15 cellular contexts compared by ENCODE assay signal in the genomic region with DNA sequence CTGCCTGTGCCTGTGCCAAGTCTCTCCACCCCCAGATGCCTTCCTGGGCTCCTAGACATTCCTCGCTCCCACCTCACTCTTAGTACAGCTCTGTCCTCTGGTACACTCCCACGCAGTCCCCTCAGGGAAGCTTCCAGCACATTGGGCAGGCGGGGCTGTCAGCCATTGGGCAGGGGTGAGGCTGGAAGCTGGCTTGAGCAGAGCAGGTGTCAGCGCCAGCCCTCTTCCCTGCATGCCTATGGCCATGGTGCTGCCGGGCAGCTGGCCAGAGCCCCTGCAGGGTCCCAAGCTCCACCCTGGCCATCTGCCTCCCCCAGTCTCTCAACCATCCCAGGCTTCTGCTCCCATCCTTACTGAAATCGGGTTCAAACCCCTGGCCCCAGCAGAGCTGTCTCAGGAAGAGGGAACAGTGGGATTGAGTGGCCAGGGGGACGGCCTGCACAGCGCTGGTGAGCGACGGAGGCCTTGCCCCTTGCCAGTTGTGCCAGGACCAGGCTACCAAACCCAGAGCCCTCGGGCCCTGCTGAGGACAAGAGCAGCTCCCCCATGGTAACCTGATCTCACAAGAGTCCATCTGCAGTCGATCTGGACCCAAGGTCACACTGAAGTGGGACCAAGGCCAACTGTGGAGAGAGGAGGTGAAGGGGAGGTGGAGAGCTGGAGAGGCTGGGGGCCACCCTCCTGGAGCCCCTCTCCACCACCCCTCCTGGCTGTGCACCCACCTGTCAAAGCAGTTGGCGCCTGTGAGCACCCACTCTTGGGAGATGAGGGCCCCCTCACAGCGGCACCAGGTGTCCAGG. TPM values are rescaled to one million over a fixed set of nuclear protein-coding genes. Genes with fewer than 3 reads are reported as not detected.
DNase-seq lines count a peak whose midpoint lies in the region; ATAC-seq and TF ChIP-seq lines count a peak whose summit lies in the region.
"Had no signal": no experiment of that assay in that cellular context is flagged by ENCODE, and none has a peak within 500 bp of the region (broad histone marks: within the 10 kb centered on the region; RNA-seq: fewer than 3 reads in every experiment).

No MANE protein-coding gene starts in this region.

- H3K9me3 Mint-ChIP-seq in natural killer cell treated with Interleukin-12 subunit alpha and Interleukin-12 subunit beta and Interleukin-15 and Interleukin-18, amount 100 ng/mL, for 72 hours, result peaks cover under 1% of the 10 kb centered on the region
- no peaks in the 10 kb centered on the region for H3K9me3 Mint-ChIP-seq in natural killer cell

- peak overlapping the region; percentile 37 for H3K27ac ChIP-seq in angular gyrus (ENCODE audit: low read depth, low read length)
- no peak overlapping the region for H3K27ac ChIP-seq in prostate gland
- H3K27ac ChIP-seq: pancreas, thoracic aorta had no signal

- no peak for TF ChIP-seq CTCF in natural killer cell (IDR thresholded peaks at IDR 0.05)
- TF ChIP-seq CTCF in prostate gland (IDR thresholded peaks at IDR 0.05), result no peak

- H3K4me1 ChIP-seq in prostate gland (replicated peaks), result no peaks in the 10 kb centered on the region

- no peak for TF ChIP-seq POLR2A in prostate gland (IDR thresholded peaks at IDR 0.05)

- intact Hi-C loops in natural killer cell (cut with micrococcal nuclease), result loop anchor here (10.0 kb wide), 1 partner anchor 280 kb away; a partner anchor contains a TSS
- intact Hi-C loops in prostate gland (cut with DNase I), result loop anchor here (5.0 kb wide), 2 partner anchors 142 to 397 kb away; no protein-coding TSS in a partner anchor

- peaks cover 0 to 3% of the 10 kb centered on the region in 2 donors for H3K27me3 Mint-ChIP-seq in natural killer cell treated with Interleukin-12 subunit alpha and Interleukin-12 subunit beta and Interleukin-15 and Interleukin-18, amount 100 ng/mL, for 72 hours
- H3K27me3 Mint-ChIP-seq in natural killer cell (ENCODE audit: low read depth in 2 of 2), result peaks cover 0 to 4% of the 10 kb centered on the region in 2 donors

- no peak overlapping the region for H3K4me3 ChIP-seq in prostate gland
- H3K4me3 ChIP-seq: pancreas, thoracic aorta had no signal

- H3K27me3 ChIP-seq in prostate gland (replicated peaks; ENCODE audit: insufficient read depth), result no peaks in the 10 kb centered on the region
- H3K27me3 ChIP-seq: pancreas had no signal

- H3K36me3 ChIP-seq in prostate gland, result no peaks in the 10 kb centered on the region
- H3K36me3 ChIP-seq: pancreas, thoracic aorta had no signal

- no peaks in the 10 kb centered on the region for H3K9me3 ChIP-seq in prostate gland
- H3K9me3 ChIP-seq: pancreas, thoracic aorta had no signal

- no peak overlapping the region for H3K4me3 Mint-ChIP-seq in natural killer cell treated with Interleukin-12 subunit alpha and Interleukin-12 subunit beta and Interleukin-15 and Interleukin-18, amount 100 ng/mL, for 72 hours
- no peak overlapping the region for H3K4me3 Mint-ChIP-seq in natural killer cell
- H3K4me3 Mint-ChIP-seq: activated CD4-positive, alpha-beta T cell treated with anti-CD3 and anti-CD28 coated beads for 36 hours had no signal

- DNase-seq in natural killer cell treated with Interleukin-12 subunit alpha and Interleukin-12 subunit beta and Interleukin-15 and Interleukin-18, amount 100 ng/mL, for 72 hours (ENCODE audit: low spot score), result peak; percentile 54
- no peak for DNase-seq in natural killer cell
- DNase-seq in middle frontal gyrus (ENCODE audit: extremely low spot score, low spot score), result peak; percentile 58
- no peak for DNase-seq in effector CD4-positive, alpha-beta T cell
- no peak for DNase-seq in stimulated activated CD4-positive, alpha-beta T cell treated with anti-CD3 and anti-CD28 coated beads, Interleukin-4, amount 100 ng/mL, for 24 hours
- no peak for DNase-seq in prostate gland (ENCODE audit: low spot score)
- DNase-seq: activated CD4-positive, alpha-beta T cell treated with anti-CD3 and anti-CD28 coated beads for 36 hours; activated T-cell treated with anti-CD3 and anti-CD28 coated beads, Interleukin-2, amount 50 U/mL, for 1 hour; cortex of kidney; DMS153 had no signal

- ATAC-seq in natural killer cell treated with Interleukin-12 subunit alpha and Interleukin-12 subunit beta and Interleukin-15 and Interleukin-18, amount 100 ng/mL, for 72 hours, result no peak
- ATAC-seq in natural killer cell, result no peak
- no peak for ATAC-seq in HG03159 (IDR thresholded peaks at IDR 0.05; ENCODE audit: unreplicated experiment)
- ATAC-seq: activated CD4-positive, alpha-beta T cell treated with anti-CD3 and anti-CD28 coated beads for 36 hours; HCT116; pancreas had no signal

- H3K36me3 Mint-ChIP-seq in natural killer cell treated with Interleukin-12 subunit alpha and Interleukin-12 subunit beta and Interleukin-15 and Interleukin-18, amount 100 ng/mL, for 72 hours, result no peaks in the 10 kb centered on the region
- no peaks in the 10 kb centered on the region for H3K36me3 Mint-ChIP-seq in natural killer cell

- 63% methylated on average over 14 of the region's 14 CpGs for WGBS in prostate gland

- peaks cover 26 to 34% of the 10 kb centered on the region in 2 donors for H3K4me1 Mint-ChIP-seq in natural killer cell treated with Interleukin-12 subunit alpha and Interleukin-12 subunit beta and Interleukin-15 and Interleukin-18, amount 100 ng/mL, for 72 hours (ENCODE audit: low read depth in 2 of 2)
- H3K4me1 Mint-ChIP-seq in natural killer cell, result peaks cover 41 to 52% of the 10 kb centered on the region in 2 donors

- no peak overlapping the region for H3K27ac Mint-ChIP-seq in natural killer cell treated with Interleukin-12 subunit alpha and Interleukin-12 subunit beta and Interleukin-15 and Interleukin-18, amount 100 ng/mL, for 72 hours
- H3K27ac Mint-ChIP-seq in natural killer cell, result no peak overlapping the region
- H3K27ac Mint-ChIP-seq: activated CD4-positive, alpha-beta T cell treated with anti-CD3 and anti-CD28 coated beads for 36 hours had no signal

RNA-seq across cellular contexts. Expression of a gene that starts 2.4 kb away (rescaled TPM):
- total RNA-seq in natural killer cell treated with Interleukin-12 subunit alpha and Interleukin-12 subunit beta and Interleukin-15 and Interleukin-18, amount 100 ng/mL, for 72 hours, result 1 to 10 TPM; 2.2 to 4.9 TPM
- total RNA-seq in natural killer cell (1 to 10 TPM; 3.1 to 7.5 (median 3.7) TPM), prostate gland (10 to 100 TPM; 15.7 to 28.8 TPM)

RNA-seq across cellular contexts. Expression of a gene that starts 13.4 kb away (rescaled TPM):
- 10 to 100 TPM; 28.7 to 29.8 TPM for total RNA-seq in natural killer cell treated with Interleukin-12 subunit alpha and Interleukin-12 subunit beta and Interleukin-15 and Interleukin-18, amount 100 ng/mL, for 72 hours
- 10 to 100 TPM; 39.2 to 63.5 (median 54.1) TPM for total RNA-seq in natural killer cell
- 10 to 100 TPM; 22.3 to 43.1 TPM for total RNA-seq in prostate gland

RNA-seq across cellular contexts. Expression of a gene that starts 22.1 kb away (rescaled TPM):
- total RNA-seq in natural killer cell treated with Interleukin-12 subunit alpha and Interleukin-12 subunit beta and Interleukin-15 and Interleukin-18, amount 100 ng/mL, for 72 hours, result not detected
- not detected for total RNA-seq in natural killer cell
- total RNA-seq in prostate gland, result 100 to 1,000 TPM in 1 of 2 donors, 10 to 100 TPM in 1; 56.1 to 146 TPM
- total RNA-seq: activated CD4-positive, alpha-beta T cell treated with anti-CD3 and anti-CD28 coated beads for 36 hours had no signal

RNA-seq across cellular contexts. Expression of a gene that starts 46.1 kb away (rescaled TPM):
- total RNA-seq in natural killer cell treated with Interleukin-12 subunit alpha and Interleukin-12 subunit beta and Interleukin-15 and Interleukin-18, amount 100 ng/mL, for 72 hours, result 1 to 10 TPM in 1 of 2 donors, under 1 TPM in 1; 0.14 to 1.1 TPM
- total RNA-seq in natural killer cell, result 1 to 10 TPM; 1.0 to 5.1 (median 5.0) TPM
- 1 to 10 TPM; 2.3 to 6.6 TPM for total RNA-seq in prostate gland

Comparison
In these comparisons a context has a peak if more than half of its experiments do, and no peak if none do; other contexts are left out.
1. DNase-seq: peak in natural killer cell treated with Interleukin-12 subunit alpha and Interleukin-12 subunit beta and Interleukin-15 and Interleukin-18, amount 100 ng/mL, for 72 hours (single experiment) and middle frontal gyrus (single experiment); none in natural killer cell (single experiment), effector CD4-positive, alpha-beta T cell (single experiment), stimulated activated CD4-positive, alpha-beta T cell treated with anti-CD3 and anti-CD28 coated beads, Interleukin-4, amount 100 ng/mL, for 24 hours (single experiment) and prostate gland (single experiment).
2. RNA of a gene that starts 22.1 kb away (total RNA-seq): 56.1 to 146 TPM in prostate gland; not detected in natural killer cell treated with Interleukin-12 subunit alpha and Interleukin-12 subunit beta and Interleukin-15 and Interleukin-18, amount 100 ng/mL, for 72 hours and not detected in natural killer cell; every median in the first group is over 10 times any median in the second.